Comparison of ENCODE assay signal across 1 cellular context in genomic region chr20:51136326-51136725, GRCh38.
TF ChIP-seq lines count a peak whose summit lies in the region.

No MANE protein-coding gene starts in this region.

TF ChIP-seq in GM23338, 12 proteins besides CTCF, POLR2A, EP300 and RAD21 (continued from another document):
- no peak for TF ChIP-seq ZNF462 (CRISPR knock-in tag; IDR thresholded peaks at IDR 0.05)
- TF ChIP-seq CREB1 (CRISPR knock-in tag; IDR thresholded peaks at IDR 0.05; ENCODE audit: low read depth): no peak
- no peak for TF ChIP-seq ETS1 (IDR thresholded peaks at IDR 0.05)
- TF ChIP-seq REST (IDR thresholded peaks at IDR 0.05; ENCODE audit: unreplicated experiment): no peak
- TF ChIP-seq EZH2 (IDR thresholded peaks at IDR 0.05; ENCODE audit: low read depth, unreplicated experiment): no peak
- no peak for TF ChIP-seq POLR2AphosphoS5 (IDR thresholded peaks at IDR 0.05; ENCODE audit: low read depth)
- no peak for TF ChIP-seq EZH2phosphoT487 (IDR thresholded peaks at IDR 0.05; ENCODE audit: unreplicated experiment)
- TF ChIP-seq ZNF114 (CRISPR knock-in tag; IDR thresholded peaks at IDR 0.05): no peak
- TF ChIP-seq STAT1 (IDR thresholded peaks at IDR 0.05; ENCODE audit: unreplicated experiment): no peak
- TF ChIP-seq JUNB (IDR thresholded peaks at IDR 0.05; ENCODE audit: unreplicated experiment): no peak
- TF ChIP-seq ZNF331 (CRISPR knock-in tag; IDR thresholded peaks at IDR 0.05; ENCODE audit: low read depth): no peak
